Comparison of ENCODE assay signal across 10 cellular contexts in the genomic region with DNA sequence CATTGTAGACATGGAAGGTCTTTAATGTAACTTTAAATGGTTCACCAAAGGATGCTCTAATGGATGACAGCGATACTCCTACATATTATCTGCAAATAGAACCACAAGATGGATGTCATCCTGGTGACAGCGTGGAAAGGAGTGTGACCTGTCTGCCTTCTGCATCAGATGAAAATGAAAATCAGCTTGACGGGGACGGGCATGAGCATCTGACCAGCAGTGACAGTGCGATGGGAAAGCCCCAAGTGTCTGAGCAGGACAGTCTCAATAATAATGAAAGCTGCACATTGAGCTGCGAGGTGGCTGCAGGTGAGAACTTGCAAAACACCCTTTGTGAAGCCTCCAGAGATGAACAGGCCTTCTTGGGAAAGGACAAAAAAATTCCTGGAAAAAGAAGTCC. TPM values are rescaled to one million over a fixed set of nuclear protein-coding genes. Genes with fewer than 3 reads are reported as not detected.
A peak's percentile ranks its signal among the peaks of the same experiment; 100 is the strongest.
DNase-seq lines count a peak whose midpoint lies in the region; ATAC-seq, FAIRE-seq and TF ChIP-seq lines count a peak whose summit lies in the region.
"Had no signal": no experiment of that assay in that cellular context is flagged by ENCODE, and none has a peak within 500 bp of the region (broad histone marks: within the 10 kb centered on the region; RNA-seq: fewer than 3 reads in every experiment).

No MANE protein-coding gene starts in this region.

- intact Hi-C loops in activated CD8-positive, alpha-beta T cell treated with anti-CD3 and anti-CD28 coated beads for 36 hours (cut with micrococcal nuclease) = no loop called here

- no peak for FAIRE-seq in small intestine (lab: Jason Lieb, UNC)

- peaks cover 0 to 8% of the 10 kb centered on the region in 2 donors for H3K36me3 ChIP-seq in small intestine (ENCODE audit: control insufficient read depth in 2 of 2, insufficient read depth in 2 of 2, low read length in 2 of 2)

- H3K4me1 Mint-ChIP-seq in activated CD8-positive, alpha-beta T cell treated with anti-CD3 and anti-CD28 coated beads for 36 hours (ENCODE audit: low read depth) = peaks cover 45% of the 10 kb centered on the region
- H3K4me1 Mint-ChIP-seq in activated CD8-positive, alpha-beta T cell treated with anti-CD3 and anti-CD28 coated beads, Interleukin-2, amount 10 ng/mL, durations not matched to agents 7 days and 5 days (ENCODE audit: low read depth) = peaks cover 6% of the 10 kb centered on the region

- H3K27ac Mint-ChIP-seq in activated CD8-positive, alpha-beta T cell treated with anti-CD3 and anti-CD28 coated beads for 36 hours = peak overlapping the region; percentile 44
- no peak overlapping the region for H3K27ac Mint-ChIP-seq in activated CD8-positive, alpha-beta T cell treated with anti-CD3 and anti-CD28 coated beads, Interleukin-2, amount 10 ng/mL, durations not matched to agents 7 days and 5 days

- peaks cover 1% of the 10 kb centered on the region for H3K9me3 Mint-ChIP-seq in activated CD8-positive, alpha-beta T cell treated with anti-CD3 and anti-CD28 coated beads for 36 hours
- H3K9me3 Mint-ChIP-seq in activated CD8-positive, alpha-beta T cell treated with anti-CD3 and anti-CD28 coated beads, Interleukin-2, amount 10 ng/mL, durations not matched to agents 7 days and 5 days (ENCODE audit: insufficient read depth) = peaks cover 7% of the 10 kb centered on the region

- CTCF ChIA-PET in activated CD8-positive, alpha-beta T cell treated with anti-CD3 and anti-CD28 coated beads for 36 hours (lab: Charles Lee) = interaction anchor here (2.5 kb wide), 1 partner anchor 10 kb away, joined by 5 read pairs; no protein-coding TSS in a partner anchor
- CTCF ChIA-PET in activated CD8-positive, alpha-beta T cell treated with anti-CD3 and anti-CD28 coated beads, Interleukin-2, amount 10 ng/mL, durations not matched to agents 7 days and 5 days (lab: Charles Lee) = interaction anchor here (1.3 to 1.4 kb wide), 2 partner anchors 13 to 16 kb away, joined by 3 read pairs; no protein-coding TSS in a partner anchor

- no peaks in the 10 kb centered on the region for H3K9me3 ChIP-seq in small intestine (ENCODE audit: control insufficient read depth, low read depth)
- H3K9me3 ChIP-seq: esophagus squamous epithelium had no signal

- no peak overlapping the region for H3K4me3 Mint-ChIP-seq in activated CD8-positive, alpha-beta T cell treated with anti-CD3 and anti-CD28 coated beads for 36 hours
- no peak overlapping the region for H3K4me3 Mint-ChIP-seq in activated CD8-positive, alpha-beta T cell treated with anti-CD3 and anti-CD28 coated beads, Interleukin-2, amount 10 ng/mL, durations not matched to agents 7 days and 5 days

- H3K36me3 Mint-ChIP-seq in activated CD8-positive, alpha-beta T cell treated with anti-CD3 and anti-CD28 coated beads for 36 hours (ENCODE audit: low read depth) = peaks cover 43% of the 10 kb centered on the region
- H3K36me3 Mint-ChIP-seq in activated CD8-positive, alpha-beta T cell treated with anti-CD3 and anti-CD28 coated beads, Interleukin-2, amount 10 ng/mL, durations not matched to agents 7 days and 5 days (ENCODE audit: low read depth) = peaks cover 43% of the 10 kb centered on the region

- no peak for TF ChIP-seq CTCF in activated CD8-positive, alpha-beta T cell treated with anti-CD3 and anti-CD28 coated beads for 36 hours (IDR thresholded peaks at IDR 0.05)

- H3K27ac ChIP-seq in small intestine (ENCODE audit: low read depth in 1 of 2, low read length in 1 of 2) = peak overlapping the region; percentile 12 to 24
- H3K27ac ChIP-seq: esophagus squamous epithelium had no signal

- no peak overlapping the region for H3K4me3 ChIP-seq in small intestine (ENCODE audit: low read depth in 1 of 2, low read length in 2 of 2)
- H3K4me3 ChIP-seq: esophagus squamous epithelium had no signal

- H3K27me3 ChIP-seq in small intestine (ENCODE audit: control insufficient read depth in 2 of 2, insufficient read depth in 2 of 2, low read length in 2 of 2) = no peaks in the 10 kb centered on the region
- H3K27me3 ChIP-seq: esophagus squamous epithelium had no signal

- H3K4me1 ChIP-seq in small intestine (ENCODE audit: control insufficient read depth in 2 of 2, insufficient read depth in 1 of 2, low read depth in 1 of 2, low read length in 1 of 2) = peaks cover 0 to 4% of the 10 kb centered on the region in 2 donors

- H3K27me3 Mint-ChIP-seq in activated CD8-positive, alpha-beta T cell treated with anti-CD3 and anti-CD28 coated beads for 36 hours = no peaks in the 10 kb centered on the region
- no peaks in the 10 kb centered on the region for H3K27me3 Mint-ChIP-seq in activated CD8-positive, alpha-beta T cell treated with anti-CD3 and anti-CD28 coated beads, Interleukin-2, amount 10 ng/mL, durations not matched to agents 7 days and 5 days (ENCODE audit: low read depth)

- 83 to 93% (median 87%) methylated on average over 6 of the region's 6 CpGs for WGBS in small intestine, 3 donors

- peak; percentile 42 for DNase-seq in activated CD8-positive, alpha-beta T cell treated with anti-CD3 and anti-CD28 coated beads for 36 hours
- DNase-seq in activated CD8-positive, alpha-beta T cell treated with anti-CD3 and anti-CD28 coated beads, Interleukin-2, amount 10 ng/mL, durations not matched to agents 7 days and 5 days = no peak
- DNase-seq in small intestine (no peak), anterior cingulate cortex (lab: John Stamatoyannopoulos, UW) (no peak), T-helper 1 cell (no peak), iPS-NIHi7 (ENCODE audit: extremely low spot score) (no peak)
- DNase-seq: esophagus squamous epithelium, NCI-H1930 had no signal

- ATAC-seq in activated CD8-positive, alpha-beta T cell treated with anti-CD3 and anti-CD28 coated beads for 36 hours = peak; percentile 61
- ATAC-seq in activated CD8-positive, alpha-beta T cell treated with anti-CD3 and anti-CD28 coated beads, Interleukin-2, amount 10 ng/mL, durations not matched to agents 7 days and 5 days = no peak
- ATAC-seq in GM21423 (IDR thresholded peaks at IDR 0.05; ENCODE audit: unreplicated experiment) (peak; percentile 95), HG03135 (IDR thresholded peaks at IDR 0.05; ENCODE audit: unreplicated experiment) (peak; percentile 88)

- POLR2A ChIA-PET in activated CD8-positive, alpha-beta T cell treated with anti-CD3 and anti-CD28 coated beads for 36 hours (lab: Charles Lee) = interaction anchor here (2.2 kb wide), 1 partner anchor 14 kb away, joined by 10 read pairs; no protein-coding TSS in a partner anchor
- POLR2A ChIA-PET in activated CD8-positive, alpha-beta T cell treated with anti-CD3 and anti-CD28 coated beads, Interleukin-2, amount 10 ng/mL, durations not matched to agents 7 days and 5 days (lab: Charles Lee) = no interaction called here

RNA-seq across cellular contexts. Expression of a gene that starts 25.2 kb away (rescaled TPM):
- total RNA-seq in activated CD8-positive, alpha-beta T cell treated with anti-CD3 and anti-CD28 coated beads for 36 hours = 10 to 100 TPM; 23.5 to 25.1 TPM
- total RNA-seq in activated CD8-positive, alpha-beta T cell treated with anti-CD3 and anti-CD28 coated beads, Interleukin-2, amount 10 ng/mL, durations not matched to agents 7 days and 5 days = 10 to 100 TPM; 26.9 to 30.4 TPM
- polyA plus RNA-seq in small intestine = 10 to 100 TPM in 2 of 3 donors, 1 to 10 TPM in 1; 9.6 to 22.6 (median 10.3) TPM

RNA-seq across cellular contexts. Expression of a gene that starts 25.4 kb away (rescaled TPM):
- total RNA-seq in activated CD8-positive, alpha-beta T cell treated with anti-CD3 and anti-CD28 coated beads for 36 hours = 10 to 100 TPM; 16.0 TPM
- total RNA-seq in activated CD8-positive, alpha-beta T cell treated with anti-CD3 and anti-CD28 coated beads, Interleukin-2, amount 10 ng/mL, durations not matched to agents 7 days and 5 days = 10 to 100 TPM; 10.4 to 12.3 TPM
- 10 to 100 TPM in 1 of 3 donors, 1 to 10 TPM in 2; 7.8 to 12.9 (median 7.8) TPM for polyA plus RNA-seq in small intestine
